Comparison of ENCODE assay signal across 1 cellular context in the genomic region with DNA sequence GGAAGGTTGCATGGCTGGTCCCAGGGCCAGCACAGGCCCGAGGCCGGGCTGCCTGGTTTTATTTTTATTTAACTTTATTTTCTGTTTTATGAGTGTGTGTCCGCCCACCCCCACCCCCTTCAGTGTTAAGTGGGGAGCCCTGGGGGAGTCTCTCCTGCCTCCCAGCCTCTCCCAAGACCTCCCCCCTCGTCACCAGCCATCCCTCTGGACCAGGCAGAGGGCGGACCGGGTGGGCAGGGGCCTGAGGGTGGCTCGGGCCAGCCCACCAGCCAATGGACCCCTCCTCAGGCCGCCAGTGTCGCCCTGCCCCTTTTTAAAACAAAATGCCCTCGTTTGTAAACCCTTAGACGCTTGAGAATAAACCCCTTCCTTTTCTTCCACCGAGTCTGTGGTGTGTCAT.
TF ChIP-seq lines count a peak whose summit lies in the region.

No MANE protein-coding gene starts in this region.

TF ChIP-seq in endothelial cell of umbilical vein, 7 proteins besides CTCF, POLR2A, EP300 and RAD21:
- TF ChIP-seq MYC (IDR thresholded peaks at IDR 0.05; ENCODE audit: low read depth, low read length): no peak
- no peak for TF ChIP-seq GATA2 (IDR thresholded peaks at IDR 0.05; ENCODE audit: insufficient read depth, insufficient read length, low read depth, low read length)
- TF ChIP-seq EZH2 (IDR thresholded peaks at IDR 0.05; ENCODE audit: borderline replicate concordance, low read depth, low read length, severe bottlenecking): no peak
- TF ChIP-seq JUN (IDR thresholded peaks at IDR 0.05; ENCODE audit: borderline replicate concordance, insufficient read depth, insufficient read length, low read depth): no peak
- TF ChIP-seq, protein P1, sequence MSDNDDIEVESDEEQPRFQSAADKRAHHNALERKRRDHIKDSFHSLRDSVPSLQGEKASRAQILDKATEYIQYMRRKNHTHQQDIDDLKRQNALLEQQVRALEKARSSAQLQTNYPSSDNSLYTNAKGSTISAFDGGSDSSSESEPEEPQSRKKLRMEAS (IDR thresholded peaks at IDR 0.05; ENCODE audit: insufficient read depth, insufficient read length): no peak
- no peak for TF ChIP-seq FOS (IDR thresholded peaks at IDR 0.05; ENCODE audit: borderline replicate concordance, insufficient read depth, low read length)
- no peak for TF ChIP-seq POLR2AphosphoS5 (IDR thresholded peaks at IDR 0.05; ENCODE audit: insufficient read depth, low read depth, low read length)
